26 cellular contexts compared by ENCODE assay signal in the genomic region with DNA sequence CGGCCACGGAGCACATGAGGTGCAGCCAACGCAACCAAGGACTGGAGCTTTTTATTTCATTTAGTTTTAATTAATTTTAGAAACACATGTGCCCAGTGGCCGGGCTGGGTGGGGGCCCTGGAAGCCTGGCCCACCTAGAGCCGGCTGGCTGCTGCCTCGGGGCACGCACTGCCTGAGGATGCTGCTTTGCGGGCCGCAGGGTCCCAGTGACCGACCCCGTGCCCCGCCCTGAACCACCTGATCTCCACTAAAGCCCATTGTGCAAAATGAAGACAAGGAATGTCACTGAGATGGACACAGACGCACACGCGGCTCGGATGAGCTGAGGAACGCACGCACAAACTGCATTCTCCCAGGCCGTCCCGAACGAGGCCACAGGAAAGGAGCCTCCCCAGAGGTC. TPM values are rescaled to one million over a fixed set of nuclear protein-coding genes. Genes with fewer than 3 reads are reported as not detected.
"Had no signal": no experiment of that assay in that cellular context is flagged by ENCODE, and none has a peak within 500 bp of the region (broad histone marks: within the 10 kb centered on the region; RNA-seq: fewer than 3 reads in every experiment).

No MANE protein-coding gene starts in this region.

- H3K27ac ChIP-seq: PC-9, Peyer's patch, SJCRH30 had no signal

- H3K36me3 ChIP-seq: MG63, SJCRH30 had no signal

- H3K4me1 ChIP-seq: Peyer's patch, SJCRH30 had no signal

- H3K27me3 ChIP-seq: MG63, Peyer's patch, SJCRH30 had no signal

- H3K9me3 ChIP-seq: MG63, Peyer's patch, SJCRH30 had no signal

- H3K4me3 ChIP-seq: MG63, PC-9, Peyer's patch, SJCRH30 had no signal

- DNase-seq: IMR-90; Karpas-422; KG1; MG63; NCI-H1092; NCI-H1105 treated with DMSO at 0.1 percent for 48 hours; NCI-H146; NCI-H1694 treated with DMSO at 0.1 percent for 48 hours; NCI-H1930; NCI-H2107; NCI-H226; NCI-H446; NCI-H510A; NCI-H524 treated with DMSO at 0.1 percent for 48 hours; NCI-H82; NK-92 treated with Interleukin-12 subunit alpha and Interleukin-12 subunit beta, amount 100 ng/mL, for 24 hours; OCI-M1; PC-9; Peyer's patch; SHP77 treated with DMSO at 0.1 percent for 48 hours; SJCRH30 had no signal

- H2AFZ ChIP-seq: PC-9 had no signal

- ATAC-seq: HepG2, Right ventricle myocardium inferior, SK-N-SH treated with all-trans-retinoic acid at 6 μM for 48 hours had no signal

- H3K4me2 ChIP-seq: PC-9 had no signal

RNA-seq across cellular contexts. Expression of gene LMF1, which starts 39.6 kb away (rescaled TPM):
- total RNA-seq: HT1080 had no signal

RNA-seq across cellular contexts. Expression of gene SOX8, which starts 50.4 kb away (rescaled TPM):
- total RNA-seq: HT1080, PC-9, RPMI7951 had no signal
